Comparison of ENCODE assay signal across 8 cellular contexts in the genomic region with DNA sequence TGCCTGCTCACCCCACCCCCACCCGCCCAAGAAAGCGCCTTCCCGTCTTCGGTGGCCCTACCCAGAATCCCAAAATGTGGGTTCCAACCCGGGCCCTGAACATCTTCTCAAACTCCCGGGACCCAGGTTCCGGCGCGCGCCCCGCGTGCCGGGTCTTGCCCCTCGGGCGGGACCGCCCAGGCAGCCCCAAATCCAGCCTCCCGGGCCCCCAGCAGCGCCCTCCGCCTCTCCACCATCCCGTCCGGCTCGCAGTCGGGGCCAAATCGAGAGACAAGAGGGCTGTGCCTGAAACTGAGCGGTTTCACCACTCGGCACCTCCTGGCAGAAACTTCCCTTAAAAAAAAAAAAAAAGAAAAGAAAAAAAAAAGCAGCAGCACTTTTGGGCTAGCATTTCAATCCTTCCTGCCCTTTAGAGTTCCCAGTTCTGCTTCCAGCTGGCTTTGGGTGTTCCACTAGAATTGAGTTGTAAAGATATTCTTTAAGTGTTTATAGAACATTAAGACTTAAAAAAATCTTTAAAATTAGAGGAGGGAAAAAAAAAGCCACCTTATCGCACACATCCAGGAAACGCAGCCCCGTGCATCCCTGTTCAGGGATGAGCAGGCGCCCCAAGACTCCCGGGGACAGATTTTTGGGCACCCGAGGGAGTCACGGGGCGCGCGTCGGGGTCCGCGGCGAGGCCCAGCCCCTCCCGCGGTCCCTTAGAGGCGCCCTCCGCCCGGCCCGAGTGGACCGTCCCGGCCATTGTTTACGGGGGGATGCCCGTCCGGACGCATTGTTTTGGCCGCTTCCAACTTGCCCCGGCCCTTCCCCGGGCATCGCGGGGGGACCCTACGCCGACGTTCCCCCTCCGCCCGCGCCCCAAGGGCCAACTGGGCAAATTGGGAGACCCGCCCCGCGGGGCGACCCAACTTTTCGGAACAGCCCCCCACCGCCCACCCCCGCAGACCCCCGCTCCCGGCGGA. TPM values are rescaled to one million over a fixed set of nuclear protein-coding genes. Genes with fewer than 3 reads are reported as not detected.
DNase-seq lines count a peak whose midpoint lies in the region; ATAC-seq and TF ChIP-seq lines count a peak whose summit lies in the region.
"Not testable (repeated sequence)": the region's sequence is repeated elsewhere in the genome, so short reads cannot be mapped to it uniquely, and the experiment has no call there.

No MANE protein-coding gene starts in this region.

- not testable (repeated sequence) for H2AFZ ChIP-seq in fibroblast of lung (ENCODE audit: low read length)

- H3K4me1 Mint-ChIP-seq in CD4-positive, CD25-positive, alpha-beta regulatory T cell: peaks cover 27 to 50% (median 43%) of the 10 kb centered on the region in 4 donors

- not testable (repeated sequence) for ATAC-seq in CD4-positive, CD25-positive, alpha-beta regulatory T cell (ENCODE audit: low read depth in 2 of 2)
- peak; percentile 39 for ATAC-seq in GM21515 (IDR thresholded peaks at IDR 0.05; ENCODE audit: unreplicated experiment)

- peaks cover 28% of the 10 kb centered on the region for H3K4me1 ChIP-seq in CD4-positive, CD25-positive, alpha-beta regulatory T cell (ENCODE audit: control insufficient read depth, insufficient read depth, low read length, poor library complexity, severe bottlenecking)
- H3K4me1 ChIP-seq in fibroblast of lung (ENCODE audit: control insufficient read depth, extremely low read depth, insufficient read depth, low read length): not testable (repeated sequence)

- H3K27me3 ChIP-seq in CD4-positive, CD25-positive, alpha-beta regulatory T cell (ENCODE audit: control insufficient read depth, insufficient read depth, low read length); fibroblast of lung (ENCODE audit: control insufficient read depth, insufficient read depth, low read length): not testable (repeated sequence)

- peak; percentile 40 to 71 (median 47) for DNase-seq in CD4-positive, CD25-positive, alpha-beta regulatory T cell
- peak; percentile 78 for DNase-seq in HuH-7.5 (ENCODE audit: low spot score)
- peak; percentile 22 for DNase-seq in T follicular helper cell (ENCODE audit: low read depth)
- peak; percentile 49 for DNase-seq in activated naive CD4-positive, alpha-beta T cell treated with anti-CD3 and anti-CD28 coated beads, Interleukin-2, amount 50 U/mL, for 16 hours
- peak; percentile 57 to 73 for DNase-seq in fibroblast of lung (ENCODE audit: low read depth in 2 of 2)
- DNase-seq in midbrain (lab: John Stamatoyannopoulos, UW): peak; percentile 28
- peak; percentile 54 to 60 for DNase-seq in stimulated activated CD8-positive, alpha-beta memory T cell treated with anti-CD3 and anti-CD28 coated beads, Interleukin-15, amount 100 ng/mL, for 48 hours (ENCODE audit: low read depth in 2 of 2)

- peak overlapping the region; percentile 83 to 96 (median 86) for H3K27ac Mint-ChIP-seq in CD4-positive, CD25-positive, alpha-beta regulatory T cell

- peak overlapping the region; percentile 88 for H3K4me3 ChIP-seq in CD4-positive, CD25-positive, alpha-beta regulatory T cell (ENCODE audit: low read depth, low read length)
- H3K4me3 ChIP-seq in fibroblast of lung (replicated peaks in 1 of 4; ENCODE audit: control extremely low read depth in 1 of 4, insufficient read depth in 1 of 4, low read depth in 3 of 4, low read length in 4 of 4): peak overlapping the region; percentile 62 to 83 (median 80)

- not testable (repeated sequence) for TF ChIP-seq CTCF in fibroblast of lung (conservative IDR thresholded peaks at IDR 0.05 in 1 of 2, IDR thresholded peaks at IDR 0.05 in 1 of 2; ENCODE audit: low read depth in 1 of 2, low read length in 2 of 2)

- H3K4me2 ChIP-seq in fibroblast of lung (ENCODE audit: extremely low read depth, insufficient read depth, low read length): peak overlapping the region; percentile 79

- not testable (repeated sequence) for H3K9me3 ChIP-seq in CD4-positive, CD25-positive, alpha-beta regulatory T cell (ENCODE audit: control insufficient read depth in 2 of 2, low read length in 2 of 2); fibroblast of lung (ENCODE audit: control insufficient read depth, insufficient read depth, low read depth, low read length)

- not testable (repeated sequence) for H4K20me1 ChIP-seq in fibroblast of lung (ENCODE audit: control insufficient read depth, extremely low read depth, insufficient read depth, low read length)

- H3K36me3 ChIP-seq in CD4-positive, CD25-positive, alpha-beta regulatory T cell (ENCODE audit: control insufficient read depth, insufficient read depth, low read length); fibroblast of lung (ENCODE audit: control insufficient read depth, insufficient read depth, low read length): not testable (repeated sequence)

- not testable (repeated sequence) for H3K36me3 Mint-ChIP-seq in CD4-positive, CD25-positive, alpha-beta regulatory T cell

- peaks cover 49% of the 10 kb centered on the region for H3K79me2 ChIP-seq in fibroblast of lung (ENCODE audit: control insufficient read depth, insufficient read depth, low read length)

- H3K27ac ChIP-seq in CD4-positive, CD25-positive, alpha-beta regulatory T cell (ENCODE audit: insufficient read depth, low read length, poor library complexity, severe bottlenecking): peak overlapping the region; percentile 90
- H3K27ac ChIP-seq in fibroblast of lung (ENCODE audit: insufficient read depth, low read length): peak overlapping the region; percentile 77

- not testable (repeated sequence) for H3K27me3 Mint-ChIP-seq in CD4-positive, CD25-positive, alpha-beta regulatory T cell

- H3K9ac ChIP-seq in fibroblast of lung (ENCODE audit: insufficient read depth, low read length): peak overlapping the region; percentile 91

- H3K9me3 Mint-ChIP-seq in CD4-positive, CD25-positive, alpha-beta regulatory T cell: not testable (repeated sequence)

- H3K4me3 Mint-ChIP-seq in CD4-positive, CD25-positive, alpha-beta regulatory T cell: peak overlapping the region; percentile 94 to 98 (median 96)

RNA-seq across cellular contexts. Expression of a gene that starts 0.9 kb away (rescaled TPM):
- total RNA-seq in CD4-positive, CD25-positive, alpha-beta regulatory T cell: 70.9 TPM
- polyA plus RNA-seq in CD4-positive, CD25-positive, alpha-beta regulatory T cell: 10 to 100 TPM; 15.6 to 28.6 (median 17.5) TPM
- 13.4 and 22.0 TPM in 2 replicates for total RNA-seq in fibroblast of lung
- 12.1 and 14.5 TPM in 2 replicates for polyA plus RNA-seq in fibroblast of lung
- 11.2 and 15.3 TPM in 2 replicates for polyA plus RNA-seq in fibroblast of lung (2012)
- polyA minus RNA-seq in fibroblast of lung (ENCODE audit: low replicate concordance): 17.7 and 23.5 TPM in 2 replicates

Comparison
In these comparisons a context has a peak if more than half of its experiments do, and no peak if none do; other contexts are left out.
1. DNase-seq: peak in every context shown above with its lines; median percentile 78 in HuH-7.5; 65 in fibroblast of lung; 57 in stimulated activated CD8-positive, alpha-beta memory T cell treated with anti-CD3 and anti-CD28 coated beads, Interleukin-15, amount 100 ng/mL, for 48 hours; 49 in activated naive CD4-positive, alpha-beta T cell treated with anti-CD3 and anti-CD28 coated beads, Interleukin-2, amount 50 U/mL, for 16 hours; 47 in CD4-positive, CD25-positive, alpha-beta regulatory T cell; 28 in midbrain; 22 in T follicular helper cell.